Comparison of ENCODE assay signal across 1 cellular context in the genomic region with DNA sequence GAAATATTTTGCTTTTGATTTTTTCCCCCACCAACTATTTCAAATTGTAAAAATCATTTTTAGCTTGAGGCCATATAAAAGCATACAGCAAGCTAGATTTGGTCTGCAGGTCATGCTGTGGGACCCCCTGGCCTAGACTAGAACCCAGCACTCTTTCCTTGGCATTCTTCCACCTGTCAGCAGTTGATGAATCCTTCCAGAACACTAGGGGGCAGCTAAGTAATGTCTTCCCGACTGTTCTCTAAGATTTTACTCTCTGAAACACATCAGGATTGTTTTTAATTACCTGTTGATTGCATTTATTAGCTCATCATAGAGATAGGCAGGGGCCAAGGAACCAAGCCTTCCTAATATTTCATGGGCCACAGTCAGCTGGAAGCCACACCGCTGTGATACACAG.
TF ChIP-seq lines count a peak whose summit lies in the region.

No MANE protein-coding gene starts in this region.

TF ChIP-seq in H1, 55 proteins besides CTCF, POLR2A, EP300 and RAD21:
- TF ChIP-seq HDAC6 (IDR thresholded peaks at IDR 0.05; ENCODE audit: low read depth, low read length) (no peak), USF2 (IDR thresholded peaks at IDR 0.05; ENCODE audit: low read length) (no peak), TEAD4 (IDR thresholded peaks at IDR 0.05; ENCODE audit: low read depth, low read length) (0 out of 2 replicates have a peak, but pooled peaks have one; percentile 14), SP1 (IDR thresholded peaks at IDR 0.05; ENCODE audit: low read depth, low read length) (no peak)
- TF ChIP-seq, protein P1, sequence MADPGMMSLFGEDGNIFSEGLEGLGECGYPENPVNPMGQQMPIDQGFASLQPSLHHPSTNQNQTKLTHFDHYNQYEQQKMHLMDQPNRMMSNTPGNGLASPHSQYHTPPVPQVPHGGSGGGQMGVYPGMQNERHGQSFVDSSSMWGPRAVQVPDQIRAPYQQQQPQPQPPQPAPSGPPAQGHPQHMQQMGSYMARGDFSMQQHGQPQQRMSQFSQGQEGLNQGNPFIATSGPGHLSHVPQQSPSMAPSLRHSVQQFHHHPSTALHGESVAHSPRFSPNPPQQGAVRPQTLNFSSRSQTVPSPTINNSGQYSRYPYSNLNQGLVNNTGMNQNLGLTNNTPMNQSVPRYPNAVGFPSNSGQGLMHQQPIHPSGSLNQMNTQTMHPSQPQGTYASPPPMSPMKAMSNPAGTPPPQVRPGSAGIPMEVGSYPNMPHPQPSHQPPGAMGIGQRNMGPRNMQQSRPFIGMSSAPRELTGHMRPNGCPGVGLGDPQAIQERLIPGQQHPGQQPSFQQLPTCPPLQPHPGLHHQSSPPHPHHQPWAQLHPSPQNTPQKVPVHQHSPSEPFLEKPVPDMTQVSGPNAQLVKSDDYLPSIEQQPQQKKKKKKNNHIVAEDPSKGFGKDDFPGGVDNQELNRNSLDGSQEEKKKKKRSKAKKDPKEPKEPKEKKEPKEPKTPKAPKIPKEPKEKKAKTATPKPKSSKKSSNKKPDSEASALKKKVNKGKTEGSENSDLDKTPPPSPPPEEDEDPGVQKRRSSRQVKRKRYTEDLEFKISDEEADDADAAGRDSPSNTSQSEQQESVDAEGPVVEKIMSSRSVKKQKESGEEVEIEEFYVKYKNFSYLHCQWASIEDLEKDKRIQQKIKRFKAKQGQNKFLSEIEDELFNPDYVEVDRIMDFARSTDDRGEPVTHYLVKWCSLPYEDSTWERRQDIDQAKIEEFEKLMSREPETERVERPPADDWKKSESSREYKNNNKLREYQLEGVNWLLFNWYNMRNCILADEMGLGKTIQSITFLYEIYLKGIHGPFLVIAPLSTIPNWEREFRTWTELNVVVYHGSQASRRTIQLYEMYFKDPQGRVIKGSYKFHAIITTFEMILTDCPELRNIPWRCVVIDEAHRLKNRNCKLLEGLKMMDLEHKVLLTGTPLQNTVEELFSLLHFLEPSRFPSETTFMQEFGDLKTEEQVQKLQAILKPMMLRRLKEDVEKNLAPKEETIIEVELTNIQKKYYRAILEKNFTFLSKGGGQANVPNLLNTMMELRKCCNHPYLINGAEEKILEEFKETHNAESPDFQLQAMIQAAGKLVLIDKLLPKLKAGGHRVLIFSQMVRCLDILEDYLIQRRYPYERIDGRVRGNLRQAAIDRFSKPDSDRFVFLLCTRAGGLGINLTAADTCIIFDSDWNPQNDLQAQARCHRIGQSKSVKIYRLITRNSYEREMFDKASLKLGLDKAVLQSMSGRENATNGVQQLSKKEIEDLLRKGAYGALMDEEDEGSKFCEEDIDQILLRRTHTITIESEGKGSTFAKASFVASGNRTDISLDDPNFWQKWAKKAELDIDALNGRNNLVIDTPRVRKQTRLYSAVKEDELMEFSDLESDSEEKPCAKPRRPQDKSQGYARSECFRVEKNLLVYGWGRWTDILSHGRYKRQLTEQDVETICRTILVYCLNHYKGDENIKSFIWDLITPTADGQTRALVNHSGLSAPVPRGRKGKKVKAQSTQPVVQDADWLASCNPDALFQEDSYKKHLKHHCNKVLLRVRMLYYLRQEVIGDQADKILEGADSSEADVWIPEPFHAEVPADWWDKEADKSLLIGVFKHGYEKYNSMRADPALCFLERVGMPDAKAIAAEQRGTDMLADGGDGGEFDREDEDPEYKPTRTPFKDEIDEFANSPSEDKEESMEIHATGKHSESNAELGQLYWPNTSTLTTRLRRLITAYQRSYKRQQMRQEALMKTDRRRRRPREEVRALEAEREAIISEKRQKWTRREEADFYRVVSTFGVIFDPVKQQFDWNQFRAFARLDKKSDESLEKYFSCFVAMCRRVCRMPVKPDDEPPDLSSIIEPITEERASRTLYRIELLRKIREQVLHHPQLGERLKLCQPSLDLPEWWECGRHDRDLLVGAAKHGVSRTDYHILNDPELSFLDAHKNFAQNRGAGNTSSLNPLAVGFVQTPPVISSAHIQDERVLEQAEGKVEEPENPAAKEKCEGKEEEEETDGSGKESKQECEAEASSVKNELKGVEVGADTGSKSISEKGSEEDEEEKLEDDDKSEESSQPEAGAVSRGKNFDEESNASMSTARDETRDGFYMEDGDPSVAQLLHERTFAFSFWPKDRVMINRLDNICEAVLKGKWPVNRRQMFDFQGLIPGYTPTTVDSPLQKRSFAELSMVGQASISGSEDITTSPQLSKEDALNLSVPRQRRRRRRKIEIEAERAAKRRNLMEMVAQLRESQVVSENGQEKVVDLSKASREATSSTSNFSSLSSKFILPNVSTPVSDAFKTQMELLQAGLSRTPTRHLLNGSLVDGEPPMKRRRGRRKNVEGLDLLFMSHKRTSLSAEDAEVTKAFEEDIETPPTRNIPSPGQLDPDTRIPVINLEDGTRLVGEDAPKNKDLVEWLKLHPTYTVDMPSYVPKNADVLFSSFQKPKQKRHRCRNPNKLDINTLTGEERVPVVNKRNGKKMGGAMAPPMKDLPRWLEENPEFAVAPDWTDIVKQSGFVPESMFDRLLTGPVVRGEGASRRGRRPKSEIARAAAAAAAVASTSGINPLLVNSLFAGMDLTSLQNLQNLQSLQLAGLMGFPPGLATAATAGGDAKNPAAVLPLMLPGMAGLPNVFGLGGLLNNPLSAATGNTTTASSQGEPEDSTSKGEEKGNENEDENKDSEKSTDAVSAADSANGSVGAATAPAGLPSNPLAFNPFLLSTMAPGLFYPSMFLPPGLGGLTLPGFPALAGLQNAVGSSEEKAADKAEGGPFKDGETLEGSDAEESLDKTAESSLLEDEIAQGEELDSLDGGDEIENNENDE (IDR thresholded peaks at IDR 0.05; ENCODE audit: insufficient replicate concordance, low read length): no peak
